In the genomic region with DNA sequence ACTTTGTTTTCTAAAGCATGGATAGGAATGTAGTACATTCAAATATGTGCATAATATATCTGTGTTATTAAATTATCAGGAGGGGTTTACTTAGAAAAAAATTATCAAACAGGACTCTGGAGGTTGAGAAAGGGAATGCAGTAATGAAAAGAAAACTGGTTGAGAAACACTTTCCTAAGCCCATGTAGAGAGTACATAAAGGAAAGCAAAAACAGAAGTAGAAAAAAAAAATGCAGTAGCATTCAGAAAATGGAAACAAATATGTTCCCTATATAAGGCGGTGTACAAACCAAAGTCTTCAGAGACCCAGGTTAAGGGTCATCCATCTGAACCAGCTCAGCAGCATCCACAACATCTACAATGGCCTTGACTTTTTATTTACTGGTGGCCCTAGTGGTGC, we compare ENCODE assay signal across 10 cellular contexts. TPM values are rescaled to one million over a fixed set of nuclear protein-coding genes. Genes with fewer than 3 reads are reported as not detected.
"Had no signal": no experiment of that assay in that cellular context is flagged by ENCODE, and none has a peak within 500 bp of the region (broad histone marks: within the 10 kb centered on the region; RNA-seq: fewer than 3 reads in every experiment).

TSS of gene IFNA8 (plus strand) at position 301 of the 400 bp plus-strand sequence. CDS start at position 361, 60 bp downstream.

- H3K4me3 ChIP-seq: GM23248, HAP-1, K562 had no signal

- H3K4me1 ChIP-seq: HAP-1 had no signal

- FAIRE-seq: HTR-8/SVneo, K562 had no signal

- H3K27ac ChIP-seq: GM23248 had no signal

- DNase-seq: GM23248, GOT3, H7, IMR-90, KG1 had no signal

- H3K9ac ChIP-seq: GM23248 had no signal

- H2AFZ ChIP-seq: GM23248 had no signal

- H3K36me3 ChIP-seq: HAP-1 had no signal

- H3K9me3 ChIP-seq: HAP-1 had no signal

RNA-seq across cellular contexts. Expression of gene IFNA8, which starts in this region (rescaled TPM):
- total RNA-seq: GM23248, H4, H7, HT-29, IMR-90, K562 had no signal
- polyA plus RNA-seq: GM23248, IMR-90, K562 had no signal
